In the genomic region with DNA sequence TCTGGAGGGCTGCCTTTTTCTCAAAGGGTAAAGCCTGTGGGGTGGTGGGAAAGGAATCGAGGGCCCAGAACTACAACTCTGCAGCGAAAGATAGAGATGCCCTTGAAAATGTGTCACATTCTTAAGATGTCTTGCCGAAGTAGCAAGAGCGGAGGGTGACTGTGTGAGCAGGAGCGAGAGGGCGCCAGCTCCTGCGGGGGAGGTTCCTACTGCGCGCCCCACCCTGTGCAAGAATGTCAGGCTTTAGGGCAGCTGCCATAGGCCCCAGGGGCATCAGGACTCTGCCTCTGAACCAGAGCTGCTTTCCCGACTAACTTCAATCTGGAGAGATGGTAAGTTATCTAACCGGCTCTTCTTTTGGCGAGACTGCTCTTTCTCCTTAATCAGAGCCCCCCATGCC, we compare ENCODE assay signal across 16 cellular contexts. TPM values are rescaled to one million over a fixed set of nuclear protein-coding genes. Genes with fewer than 3 reads are reported as not detected.
DNase-seq lines count a peak whose midpoint lies in the region; ATAC-seq and TF ChIP-seq lines count a peak whose summit lies in the region.
"Had no signal": no experiment of that assay in that cellular context is flagged by ENCODE, and none has a peak within 500 bp of the region (broad histone marks: within the 10 kb centered on the region; RNA-seq: fewer than 3 reads in every experiment).

No MANE protein-coding gene starts in this region.

- TF ChIP-seq CTCF in progenitor cell of endocrine pancreas (IDR thresholded peaks at IDR 0.05; ENCODE audit: unreplicated experiment): no peak

- peak overlapping the region; percentile 70 for H3K27ac Mint-ChIP-seq in progenitor cell of endocrine pancreas

- peaks cover 24% of the 10 kb centered on the region for H3K36me3 Mint-ChIP-seq in progenitor cell of endocrine pancreas (ENCODE audit: insufficient read depth)

- no peak overlapping the region for H3K4me3 Mint-ChIP-seq in progenitor cell of endocrine pancreas (ENCODE audit: low read depth)
- H3K4me3 Mint-ChIP-seq: CD14-positive monocyte had no signal

- H3K27me3 Mint-ChIP-seq in progenitor cell of endocrine pancreas: no peaks in the 10 kb centered on the region

- no peaks in the 10 kb centered on the region for H3K4me1 Mint-ChIP-seq in progenitor cell of endocrine pancreas (ENCODE audit: low read depth)
- H3K4me1 Mint-ChIP-seq: CD14-positive monocyte had no signal

- H3K9me3 Mint-ChIP-seq in progenitor cell of endocrine pancreas (ENCODE audit: low read depth): no peaks in the 10 kb centered on the region
- H3K9me3 Mint-ChIP-seq: CD14-positive monocyte had no signal

- DNase-seq in ELF-1 (ENCODE audit: low read depth, low spot score): peak; percentile 77
- DNase-seq in NCI-H460 (ENCODE audit: extremely low read depth, low read depth): peak; percentile 57
- DNase-seq in islet precursor cell: peak; percentile 77
- DNase-seq in progenitor cell of endocrine pancreas (ENCODE audit: low spot score, unreplicated experiment): no peak
- no peak for DNase-seq in cerebellar nuclear complex (lab: John Stamatoyannopoulos, UW)
- DNase-seq: DMS 273 treated with DMSO at 0.1 percent for 48 hours, GF-D8, GOT3, NCI-H1436 treated with DMSO at 0.1 percent for 48 hours, NCI-H2029 treated with DMSO at 0.1 percent for 48 hours, NCI-H524, Right ventricle myocardium superior had no signal

- ATAC-seq in HG02981 (IDR thresholded peaks at IDR 0.05; ENCODE audit: unreplicated experiment) (no peak), HG03354 (IDR thresholded peaks at IDR 0.05; ENCODE audit: poor library complexity, severe bottlenecking, unreplicated experiment) (no peak)
- ATAC-seq: Panc1 had no signal

RNA-seq across cellular contexts. Expression of gene ITGAE, which starts 11.8 kb away (rescaled TPM):
- total RNA-seq in NCI-H460 (2014; rRNA removed; shearing (Covaris generic)): 57.3 and 63.4 TPM in 2 replicates
- polyA plus RNA-seq in NCI-H460 (2014; cell fraction: nucleus; rRNA removed): 43.2 and 73.3 TPM in 2 replicates
- 28.0 and 29.0 TPM in 2 replicates for total RNA-seq in progenitor cell of endocrine pancreas

RNA-seq across cellular contexts. Expression of gene NCBP3, which starts 33.3 kb away (rescaled TPM):
- 22.9 and 34.0 TPM in 2 replicates for total RNA-seq in NCI-H460 (2014; rRNA removed; shearing (Covaris generic))
- polyA plus RNA-seq in NCI-H460 (2014; cell fraction: nucleus; rRNA removed): 44.8 and 52.1 TPM in 2 replicates
- total RNA-seq in progenitor cell of endocrine pancreas: 90.4 and 90.9 TPM in 2 replicates

Comparison
In these comparisons a context has a peak if more than half of its experiments do, and no peak if none do; other contexts are left out.
1. DNase-seq: peak in ELF-1 (single experiment), NCI-H460 (single experiment) and islet precursor cell (single experiment); none in progenitor cell of endocrine pancreas (single experiment) and cerebellar nuclear complex (0 of 2).